In genomic region chr5:114434396-114435219, GRCh38 we compare ENCODE assay signal across 1 cellular context.
TF ChIP-seq lines count a peak whose summit lies in the region.

No MANE protein-coding gene starts in this region.

TF ChIP-seq in GM12878, 131 proteins besides CTCF, POLR2A, EP300 and RAD21 (continued from another document and continues in another):
- TF ChIP-seq PBX3 (IDR thresholded peaks at IDR 0.05; ENCODE audit: insufficient replicate concordance, low read depth, low read length) (no peak), CEBPB (IDR thresholded peaks at IDR 0.05; ENCODE audit: borderline replicate concordance in 1 of 2, low read depth in 2 of 2, low read length in 2 of 2) (no peak), CUX1 (IDR thresholded peaks at IDR 0.05; ENCODE audit: insufficient replicate concordance, low read depth, low read length) (peak; percentile 81), KLF5 (IDR thresholded peaks at IDR 0.05; ENCODE audit: partially characterized antibody) (no peak), IKZF2 (IDR thresholded peaks at IDR 0.05) (peak; percentile 44 to 69; a peak in 1 of 4 replicates), STAT3 (IDR thresholded peaks at IDR 0.05; ENCODE audit: low read depth, low read length) (no peak), TARDBP (IDR thresholded peaks at IDR 0.05; ENCODE audit: borderline replicate concordance) (no peak), ZNF217 (IDR thresholded peaks at IDR 0.05) (no peak), EZH2 (IDR thresholded peaks at IDR 0.05; ENCODE audit: borderline replicate concordance, control insufficient read depth, low read depth, low read length) (no peak), ZBTB11 (CRISPR knock-in tag; IDR thresholded peaks at IDR 0.05) (no peak), NR2C2 (IDR thresholded peaks at IDR 0.05; ENCODE audit: borderline replicate concordance, control insufficient read depth, insufficient read length, low read depth) (no peak), MTA3 (IDR thresholded peaks at IDR 0.05; ENCODE audit: borderline replicate concordance, low read length) (no peak), MXI1 (IDR thresholded peaks at IDR 0.05; ENCODE audit: low read depth, low read length) (no peak), EGR1 (IDR thresholded peaks at IDR 0.05; ENCODE audit: borderline replicate concordance in 1 of 2, low read depth in 2 of 2, low read length in 2 of 2) (no peak), RUNX3 (IDR thresholded peaks at IDR 0.05; ENCODE audit: low read length) (no peak; the same call in 1 of the 2 replicates), NR2F1 (conservative IDR thresholded peaks at IDR 0.05) (no peak), POU2F2 (IDR thresholded peaks at IDR 0.05; ENCODE audit: borderline replicate concordance, low read depth, low read length) (no peak), MEF2B (IDR thresholded peaks at IDR 0.05; ENCODE audit: partially characterized antibody, poor library complexity, severe bottlenecking) (peak; percentile 65), NFYA (IDR thresholded peaks at IDR 0.05; ENCODE audit: borderline replicate concordance, low read depth, low read length) (no peak), IKZF1 (conservative IDR thresholded peaks at IDR 0.05) (peak; percentile 66; the same call in 1 of the 2 replicates), SMARCA5 (IDR thresholded peaks at IDR 0.05) (no peak), PML (IDR thresholded peaks at IDR 0.05; ENCODE audit: low read length) (no peak)
- TF ChIP-seq, protein P1, sequence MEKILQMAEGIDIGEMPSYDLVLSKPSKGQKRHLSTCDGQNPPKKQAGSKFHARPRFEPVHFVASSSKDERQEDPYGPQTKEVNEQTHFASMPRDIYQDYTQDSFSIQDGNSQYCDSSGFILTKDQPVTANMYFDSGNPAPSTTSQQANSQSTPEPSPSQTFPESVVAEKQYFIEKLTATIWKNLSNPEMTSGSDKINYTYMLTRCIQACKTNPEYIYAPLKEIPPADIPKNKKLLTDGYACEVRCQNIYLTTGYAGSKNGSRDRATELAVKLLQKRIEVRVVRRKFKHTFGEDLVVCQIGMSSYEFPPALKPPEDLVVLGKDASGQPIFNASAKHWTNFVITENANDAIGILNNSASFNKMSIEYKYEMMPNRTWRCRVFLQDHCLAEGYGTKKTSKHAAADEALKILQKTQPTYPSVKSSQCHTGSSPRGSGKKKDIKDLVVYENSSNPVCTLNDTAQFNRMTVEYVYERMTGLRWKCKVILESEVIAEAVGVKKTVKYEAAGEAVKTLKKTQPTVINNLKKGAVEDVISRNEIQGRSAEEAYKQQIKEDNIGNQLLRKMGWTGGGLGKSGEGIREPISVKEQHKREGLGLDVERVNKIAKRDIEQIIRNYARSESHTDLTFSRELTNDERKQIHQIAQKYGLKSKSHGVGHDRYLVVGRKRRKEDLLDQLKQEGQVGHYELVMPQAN (conservative IDR thresholded peaks at IDR 0.05) = no peak
- TF ChIP-seq, protein P2, sequence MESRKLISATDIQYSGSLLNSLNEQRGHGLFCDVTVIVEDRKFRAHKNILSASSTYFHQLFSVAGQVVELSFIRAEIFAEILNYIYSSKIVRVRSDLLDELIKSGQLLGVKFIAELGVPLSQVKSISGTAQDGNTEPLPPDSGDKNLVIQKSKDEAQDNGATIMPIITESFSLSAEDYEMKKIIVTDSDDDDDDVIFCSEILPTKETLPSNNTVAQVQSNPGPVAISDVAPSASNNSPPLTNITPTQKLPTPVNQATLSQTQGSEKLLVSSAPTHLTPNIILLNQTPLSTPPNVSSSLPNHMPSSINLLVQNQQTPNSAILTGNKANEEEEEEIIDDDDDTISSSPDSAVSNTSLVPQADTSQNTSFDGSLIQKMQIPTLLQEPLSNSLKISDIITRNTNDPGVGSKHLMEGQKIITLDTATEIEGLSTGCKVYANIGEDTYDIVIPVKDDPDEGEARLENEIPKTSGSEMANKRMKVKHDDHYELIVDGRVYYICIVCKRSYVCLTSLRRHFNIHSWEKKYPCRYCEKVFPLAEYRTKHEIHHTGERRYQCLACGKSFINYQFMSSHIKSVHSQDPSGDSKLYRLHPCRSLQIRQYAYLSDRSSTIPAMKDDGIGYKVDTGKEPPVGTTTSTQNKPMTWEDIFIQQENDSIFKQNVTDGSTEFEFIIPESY (IDR thresholded peaks at IDR 0.05) = no peak
- TF ChIP-seq, protein P3, sequence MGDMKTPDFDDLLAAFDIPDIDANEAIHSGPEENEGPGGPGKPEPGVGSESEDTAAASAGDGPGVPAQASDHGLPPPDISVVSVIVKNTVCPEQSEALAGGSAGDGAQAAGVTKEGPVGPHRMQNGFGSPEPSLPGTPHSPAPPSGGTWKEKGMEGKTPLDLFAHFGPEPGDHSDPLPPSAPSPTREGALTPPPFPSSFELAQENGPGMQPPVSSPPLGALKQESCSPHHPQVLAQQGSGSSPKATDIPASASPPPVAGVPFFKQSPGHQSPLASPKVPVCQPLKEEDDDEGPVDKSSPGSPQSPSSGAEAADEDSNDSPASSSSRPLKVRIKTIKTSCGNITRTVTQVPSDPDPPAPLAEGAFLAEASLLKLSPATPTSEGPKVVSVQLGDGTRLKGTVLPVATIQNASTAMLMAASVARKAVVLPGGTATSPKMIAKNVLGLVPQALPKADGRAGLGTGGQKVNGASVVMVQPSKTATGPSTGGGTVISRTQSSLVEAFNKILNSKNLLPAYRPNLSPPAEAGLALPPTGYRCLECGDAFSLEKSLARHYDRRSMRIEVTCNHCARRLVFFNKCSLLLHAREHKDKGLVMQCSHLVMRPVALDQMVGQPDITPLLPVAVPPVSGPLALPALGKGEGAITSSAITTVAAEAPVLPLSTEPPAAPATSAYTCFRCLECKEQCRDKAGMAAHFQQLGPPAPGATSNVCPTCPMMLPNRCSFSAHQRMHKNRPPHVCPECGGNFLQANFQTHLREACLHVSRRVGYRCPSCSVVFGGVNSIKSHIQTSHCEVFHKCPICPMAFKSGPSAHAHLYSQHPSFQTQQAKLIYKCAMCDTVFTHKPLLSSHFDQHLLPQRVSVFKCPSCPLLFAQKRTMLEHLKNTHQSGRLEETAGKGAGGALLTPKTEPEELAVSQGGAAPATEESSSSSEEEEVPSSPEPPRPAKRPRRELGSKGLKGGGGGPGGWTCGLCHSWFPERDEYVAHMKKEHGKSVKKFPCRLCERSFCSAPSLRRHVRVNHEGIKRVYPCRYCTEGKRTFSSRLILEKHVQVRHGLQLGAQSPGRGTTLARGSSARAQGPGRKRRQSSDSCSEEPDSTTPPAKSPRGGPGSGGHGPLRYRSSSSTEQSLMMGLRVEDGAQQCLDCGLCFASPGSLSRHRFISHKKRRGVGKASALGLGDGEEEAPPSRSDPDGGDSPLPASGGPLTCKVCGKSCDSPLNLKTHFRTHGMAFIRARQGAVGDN (IDR thresholded peaks at IDR 0.05) = 0 out of 2 replicates have a peak, but pooled peaks have one; percentile 2
- TF ChIP-seq, protein P4, sequence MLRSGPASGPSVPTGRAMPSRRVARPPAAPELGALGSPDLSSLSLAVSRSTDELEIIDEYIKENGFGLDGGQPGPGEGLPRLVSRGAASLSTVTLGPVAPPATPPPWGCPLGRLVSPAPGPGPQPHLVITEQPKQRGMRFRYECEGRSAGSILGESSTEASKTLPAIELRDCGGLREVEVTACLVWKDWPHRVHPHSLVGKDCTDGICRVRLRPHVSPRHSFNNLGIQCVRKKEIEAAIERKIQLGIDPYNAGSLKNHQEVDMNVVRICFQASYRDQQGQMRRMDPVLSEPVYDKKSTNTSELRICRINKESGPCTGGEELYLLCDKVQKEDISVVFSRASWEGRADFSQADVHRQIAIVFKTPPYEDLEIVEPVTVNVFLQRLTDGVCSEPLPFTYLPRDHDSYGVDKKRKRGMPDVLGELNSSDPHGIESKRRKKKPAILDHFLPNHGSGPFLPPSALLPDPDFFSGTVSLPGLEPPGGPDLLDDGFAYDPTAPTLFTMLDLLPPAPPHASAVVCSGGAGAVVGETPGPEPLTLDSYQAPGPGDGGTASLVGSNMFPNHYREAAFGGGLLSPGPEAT (IDR thresholded peaks at IDR 0.05; ENCODE audit: low read depth) = peak; percentile 42; the same call in 1 of the 2 replicates
- TF ChIP-seq, protein P5, sequence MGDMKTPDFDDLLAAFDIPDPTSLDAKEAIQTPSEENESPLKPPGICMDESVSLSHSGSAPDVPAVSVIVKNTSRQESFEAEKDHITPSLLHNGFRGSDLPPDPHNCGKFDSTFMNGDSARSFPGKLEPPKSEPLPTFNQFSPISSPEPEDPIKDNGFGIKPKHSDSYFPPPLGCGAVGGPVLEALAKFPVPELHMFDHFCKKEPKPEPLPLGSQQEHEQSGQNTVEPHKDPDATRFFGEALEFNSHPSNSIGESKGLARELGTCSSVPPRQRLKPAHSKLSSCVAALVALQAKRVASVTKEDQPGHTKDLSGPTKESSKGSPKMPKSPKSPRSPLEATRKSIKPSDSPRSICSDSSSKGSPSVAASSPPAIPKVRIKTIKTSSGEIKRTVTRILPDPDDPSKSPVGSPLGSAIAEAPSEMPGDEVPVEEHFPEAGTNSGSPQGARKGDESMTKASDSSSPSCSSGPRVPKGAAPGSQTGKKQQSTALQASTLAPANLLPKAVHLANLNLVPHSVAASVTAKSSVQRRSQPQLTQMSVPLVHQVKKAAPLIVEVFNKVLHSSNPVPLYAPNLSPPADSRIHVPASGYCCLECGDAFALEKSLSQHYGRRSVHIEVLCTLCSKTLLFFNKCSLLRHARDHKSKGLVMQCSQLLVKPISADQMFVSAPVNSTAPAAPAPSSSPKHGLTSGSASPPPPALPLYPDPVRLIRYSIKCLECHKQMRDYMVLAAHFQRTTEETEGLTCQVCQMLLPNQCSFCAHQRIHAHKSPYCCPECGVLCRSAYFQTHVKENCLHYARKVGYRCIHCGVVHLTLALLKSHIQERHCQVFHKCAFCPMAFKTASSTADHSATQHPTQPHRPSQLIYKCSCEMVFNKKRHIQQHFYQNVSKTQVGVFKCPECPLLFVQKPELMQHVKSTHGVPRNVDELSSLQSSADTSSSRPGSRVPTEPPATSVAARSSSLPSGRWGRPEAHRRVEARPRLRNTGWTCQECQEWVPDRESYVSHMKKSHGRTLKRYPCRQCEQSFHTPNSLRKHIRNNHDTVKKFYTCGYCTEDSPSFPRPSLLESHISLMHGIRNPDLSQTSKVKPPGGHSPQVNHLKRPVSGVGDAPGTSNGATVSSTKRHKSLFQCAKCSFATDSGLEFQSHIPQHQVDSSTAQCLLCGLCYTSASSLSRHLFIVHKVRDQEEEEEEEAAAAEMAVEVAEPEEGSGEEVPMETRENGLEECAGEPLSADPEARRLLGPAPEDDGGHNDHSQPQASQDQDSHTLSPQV (IDR thresholded peaks at IDR 0.05) = no peak
